Comparison of ENCODE assay signal across 9 cellular contexts in genomic region chr6:52595796-52596130, GRCh38. TPM values are rescaled to one million over a fixed set of nuclear protein-coding genes. Genes with fewer than 3 reads are reported as not detected.
A peak's percentile ranks its signal among the peaks of the same experiment; 100 is the strongest.
DNase-seq lines count a peak whose midpoint lies in the region; ATAC-seq and TF ChIP-seq lines count a peak whose summit lies in the region.
"Had no signal": no experiment of that assay in that cellular context is flagged by ENCODE, and none has a peak within 500 bp of the region (broad histone marks: within the 10 kb centered on the region; RNA-seq: fewer than 3 reads in every experiment).

No MANE protein-coding gene starts in this region.

- peaks cover 0 to 1% of the 10 kb centered on the region in 2 donors for H3K27me3 Mint-ChIP-seq in T-cell
- H3K27me3 Mint-ChIP-seq in activated naive CD8-positive, alpha-beta T cell treated with anti-CD3 and anti-CD28 coated beads for 36 hours: no peaks in the 10 kb centered on the region

- H3K4me3 ChIP-seq in left ventricle myocardium inferior: peak overlapping the region; percentile 24
- peak overlapping the region; percentile 28 for H3K4me3 ChIP-seq in fibroblast of pulmonary artery (replicated peaks; ENCODE audit: low read depth, low read length)
- no peak overlapping the region for H3K4me3 ChIP-seq in vagina

- H3K36me3 ChIP-seq in left ventricle myocardium inferior: no peaks in the 10 kb centered on the region
- H3K36me3 ChIP-seq in vagina: no peaks in the 10 kb centered on the region

- no peaks in the 10 kb centered on the region for H3K36me3 Mint-ChIP-seq in T-cell
- H3K36me3 Mint-ChIP-seq in activated naive CD8-positive, alpha-beta T cell treated with anti-CD3 and anti-CD28 coated beads for 36 hours: no peaks in the 10 kb centered on the region

- peaks cover 6 to 10% (median 8%) of the 10 kb centered on the region in 3 donors for H3K4me1 Mint-ChIP-seq in T-cell
- H3K4me1 Mint-ChIP-seq in activated naive CD8-positive, alpha-beta T cell treated with anti-CD3 and anti-CD28 coated beads for 36 hours: peaks cover 11% of the 10 kb centered on the region

- DNase-seq in left ventricle myocardium inferior (no peak), left ventricle myocardium superior (no peak), fibroblast of pulmonary artery (ENCODE audit: low read depth) (no peak), vagina (ENCODE audit: extremely low spot score in 2 of 2) (peak in 1 of 2 donors; percentile 55), T-cell (no peak), NCI-H1930 (lab: John Stamatoyannopoulos, UW) (no peak)
- DNase-seq in activated naive CD8-positive, alpha-beta T cell treated with anti-CD3 and anti-CD28 coated beads for 36 hours: no peak
- DNase-seq: DND-41 had no signal

- H3K9me3 Mint-ChIP-seq in T-cell: no peaks in the 10 kb centered on the region
- no peaks in the 10 kb centered on the region for H3K9me3 Mint-ChIP-seq in activated naive CD8-positive, alpha-beta T cell treated with anti-CD3 and anti-CD28 coated beads for 36 hours

- ATAC-seq in left ventricle myocardium superior: no peak
- peak; percentile 65 for ATAC-seq in HG03439 (IDR thresholded peaks at IDR 0.05; ENCODE audit: unreplicated experiment)
- ATAC-seq in T-cell (replicated peaks in 1 of 4): no peak

- H3K4me1 ChIP-seq in left ventricle myocardium inferior (peaks cover 34% of the 10 kb centered on the region), vagina (peaks cover 31% of the 10 kb centered on the region)

- POLR2A ChIA-PET in T-cell (lab: Charles Lee): interaction anchor here in 1 of 2 donors (0.6 kb wide), 1 partner anchor 55 kb away, joined by 3 read pairs; no protein-coding TSS in a partner anchor

- H3K4me3 Mint-ChIP-seq in T-cell: no peak overlapping the region
- no peak overlapping the region for H3K4me3 Mint-ChIP-seq in activated naive CD8-positive, alpha-beta T cell treated with anti-CD3 and anti-CD28 coated beads for 36 hours

- H3K27ac ChIP-seq in left ventricle myocardium inferior (replicated peaks) (peak overlapping the region; percentile 63), vagina (peak overlapping the region; percentile 67)

- H3K27me3 ChIP-seq in left ventricle myocardium inferior (ENCODE audit: low read depth) (no peaks in the 10 kb centered on the region), vagina (no peaks in the 10 kb centered on the region)

- intact Hi-C loops in left ventricle myocardium inferior (cut with micrococcal nuclease) (no loop called here), left ventricle myocardium superior (cut with micrococcal nuclease) (loop anchor here (5.0 kb wide), 1 partner anchor 178 kb away; no protein-coding TSS in a partner anchor), vagina (cut with DNase I) (loop anchor here (2.0 to 5.0 kb wide), 2 partner anchors 17 to 173 kb away; partner anchors contain the start of gene EFHC1)

- no peak for TF ChIP-seq POLR2A in vagina (IDR thresholded peaks at IDR 0.05)

- CTCF ChIA-PET in T-cell (lab: Charles Lee): interaction anchor here in 1 of 2 donors (0.5 to 2.2 kb wide), 5 partner anchors 20 to 293 kb away, joined by 3 to 6 read pairs (median 5); partner anchors contain the start of gene TRAM2

- no peak overlapping the region for H3K27ac Mint-ChIP-seq in T-cell
- no peak overlapping the region for H3K27ac Mint-ChIP-seq in activated naive CD8-positive, alpha-beta T cell treated with anti-CD3 and anti-CD28 coated beads for 36 hours

- H3K9me3 ChIP-seq in left ventricle myocardium inferior (replicated peaks): no peaks in the 10 kb centered on the region
- no peaks in the 10 kb centered on the region for H3K9me3 ChIP-seq in vagina

- TF ChIP-seq CTCF in left ventricle myocardium inferior (IDR thresholded peaks at IDR 0.05; ENCODE audit: borderline replicate concordance) (no peak), fibroblast of pulmonary artery (IDR thresholded peaks at IDR 0.05; ENCODE audit: low read length, missing control alignments) (no peak), vagina (IDR thresholded peaks at IDR 0.05) (no peak)

RNA-seq across cellular contexts. Expression of gene TRAM2, which starts 18.9 kb away (rescaled TPM):
- total RNA-seq in left ventricle myocardium inferior: 11.0 TPM
- total RNA-seq in left ventricle myocardium superior: 10.4 TPM
- total RNA-seq in vagina: 11.0 TPM
- total RNA-seq in T-cell: 10 to 100 TPM in 1 of 5 donors, 1 to 10 TPM in 4; 8.8 to 12.1 (median 9.3) TPM
- total RNA-seq in activated naive CD8-positive, alpha-beta T cell treated with anti-CD3 and anti-CD28 coated beads for 36 hours: 1 to 10 TPM; 1.6 to 2.0 TPM

Comparison
In these comparisons a context has a peak if more than half of its experiments do, and no peak if none do; other contexts are left out.
1. H3K4me3 ChIP-seq: peak in left ventricle myocardium inferior (single experiment) and fibroblast of pulmonary artery (single experiment); none in vagina (0 of 2).